18 cellular contexts compared by ENCODE assay signal in the genomic region with DNA sequence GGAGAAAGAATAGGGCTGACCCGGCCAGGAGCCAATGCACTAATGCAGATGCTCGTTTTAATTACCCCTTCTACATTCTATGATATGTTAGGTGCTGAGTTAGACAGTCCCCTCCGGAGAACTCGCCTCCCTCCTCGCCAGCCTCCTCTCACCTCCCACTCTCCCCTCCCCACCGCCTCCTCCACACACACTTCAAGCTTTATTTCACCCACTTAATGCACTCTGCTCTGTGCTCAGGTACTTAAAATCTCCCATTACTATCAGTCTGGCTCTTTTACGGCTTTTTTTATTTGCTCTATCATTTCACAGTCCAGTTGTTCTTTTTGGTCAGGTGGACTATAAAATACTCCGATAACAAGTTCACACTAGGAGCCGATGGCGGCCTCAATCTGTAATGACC.
DNase-seq lines count a peak whose midpoint lies in the region; ATAC-seq and TF ChIP-seq lines count a peak whose summit lies in the region.
"Had no signal": no experiment of that assay in that cellular context is flagged by ENCODE, and none has a peak within 500 bp of the region (broad histone marks: within the 10 kb centered on the region; RNA-seq: fewer than 3 reads in every experiment).

No MANE protein-coding gene starts in this region.

- no peak for TF ChIP-seq CTCF in esophagus muscularis mucosa (IDR thresholded peaks at IDR 0.05)

- no peak for TF ChIP-seq EP300 in esophagus muscularis mucosa (IDR thresholded peaks at IDR 0.05)

- H3K4me1 ChIP-seq in esophagus muscularis mucosa = no peaks in the 10 kb centered on the region
- H3K4me1 ChIP-seq: BLaER1, HAP-1 had no signal

- peak; percentile 72 for DNase-seq in DMS79 (lab: John Stamatoyannopoulos, UW)
- DNase-seq in NCI-H1092 treated with DMSO at 0.1 percent for 48 hours (lab: John Stamatoyannopoulos, UW) = peak; percentile 87
- peak; percentile 43 for DNase-seq in NCI-H510A (lab: John Stamatoyannopoulos, UW)
- peak; percentile 50 for DNase-seq in esophagus muscularis mucosa (ENCODE audit: extremely low spot score)
- DNase-seq in NCI-H524 (lab: John Stamatoyannopoulos, UW) = no peak
- no peak for DNase-seq in erythroblast (lab: John Stamatoyannopoulos, UW)
- DNase-seq: CD8-positive, alpha-beta memory T cell; DND-41; Karpas-422; MG63; NCI-H1048; NCI-H1930; NCI-H2227 treated with DMSO at 0.1 percent for 48 hours; NCI-H526 treated with DMSO at 0.1 percent for 48 hours had no signal

- H3K27ac ChIP-seq in esophagus muscularis mucosa (replicated peaks in 1 of 4) = no peak overlapping the region
- H3K27ac ChIP-seq: BLaER1 had no signal

- H3K9me3 ChIP-seq in esophagus muscularis mucosa = no peaks in the 10 kb centered on the region
- H3K9me3 ChIP-seq: HAP-1, MG63 had no signal

- no peak for TF ChIP-seq POLR2A in esophagus muscularis mucosa (IDR thresholded peaks at IDR 0.05; ENCODE audit: low read depth)
- TF ChIP-seq POLR2A in erythroblast (IDR thresholded peaks at IDR 0.05; ENCODE audit: low read length) = no peak

- 83% methylated on average over 10 of the region's 10 CpGs for WGBS in esophagus muscularis mucosa

- H3K36me3 ChIP-seq in esophagus muscularis mucosa = no peaks in the 10 kb centered on the region
- H3K36me3 ChIP-seq: BLaER1, HAP-1, MG63 had no signal

- H3K27me3 ChIP-seq in esophagus muscularis mucosa = no peaks in the 10 kb centered on the region
- H3K27me3 ChIP-seq: BLaER1, MG63 had no signal

- no peak for ATAC-seq in GM18907 (IDR thresholded peaks at IDR 0.05; ENCODE audit: unreplicated experiment)
- ATAC-seq: Right ventricle myocardium inferior had no signal

- intact Hi-C loops in esophagus muscularis mucosa (cut with DNase I) = no loop called here

- H3K4me3 ChIP-seq in esophagus muscularis mucosa = no peak overlapping the region
- H3K4me3 ChIP-seq: BLaER1, HAP-1, MG63 had no signal

Comparison
In these comparisons a context has a peak if more than half of its experiments do, and no peak if none do; other contexts are left out.
1. DNase-seq: peak in DMS79 (single experiment), NCI-H1092 treated with DMSO at 0.1 percent for 48 hours (single experiment), NCI-H510A (single experiment) and esophagus muscularis mucosa (single experiment); none in NCI-H524 (0 of 2) and erythroblast (0 of 2).